2 cellular contexts compared by ENCODE assay signal in the genomic region with DNA sequence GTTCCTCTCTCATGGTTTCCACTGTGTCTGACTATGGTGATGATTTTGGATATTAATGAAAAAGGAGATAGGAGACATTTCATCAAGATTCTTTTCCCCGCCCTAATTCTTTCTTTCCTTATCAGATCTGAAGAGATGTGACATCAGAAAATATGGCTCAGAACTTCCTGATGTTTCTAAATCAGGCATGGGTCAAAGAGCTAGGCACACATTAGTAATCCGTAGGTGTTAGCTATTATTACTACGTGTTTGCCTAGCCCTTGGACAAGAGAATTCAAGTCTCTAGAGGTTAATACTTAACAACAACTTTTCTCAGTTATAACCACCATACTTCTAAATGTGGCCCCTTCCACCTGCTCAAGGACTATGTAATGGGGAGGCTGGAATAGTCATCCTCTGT.
TF ChIP-seq lines count a peak whose summit lies in the region.

No MANE protein-coding gene starts in this region.

TF ChIP-seq in A549, 52 proteins besides CTCF, POLR2A, EP300 and RAD21:
- TF ChIP-seq POLR2AphosphoS2 (conservative IDR thresholded peaks at IDR 0.05; ENCODE audit: low read length) = no peak
- TF ChIP-seq CEBPB (IDR thresholded peaks at IDR 0.05) = no peak
- TF ChIP-seq HOXB5 (CRISPR knock-in tag; IDR thresholded peaks at IDR 0.05) = no peak
- TF ChIP-seq USF2 (IDR thresholded peaks at IDR 0.05) = no peak
- no peak for TF ChIP-seq HOXB13 (CRISPR knock-in tag; IDR thresholded peaks at IDR 0.05; ENCODE audit: low read depth)
- no peak for TF ChIP-seq RFX5 (IDR thresholded peaks at IDR 0.05)
- TF ChIP-seq, protein P1, sequence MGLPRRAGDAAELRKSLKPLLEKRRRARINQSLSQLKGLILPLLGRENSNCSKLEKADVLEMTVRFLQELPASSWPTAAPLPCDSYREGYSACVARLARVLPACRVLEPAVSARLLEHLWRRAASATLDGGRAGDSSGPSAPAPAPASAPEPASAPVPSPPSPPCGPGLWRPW (IDR thresholded peaks at IDR 0.05) = no peak
- no peak for TF ChIP-seq MYC (IDR thresholded peaks at IDR 0.05; ENCODE audit: borderline replicate concordance, low read length)
- TF ChIP-seq RCOR1 (IDR thresholded peaks at IDR 0.05; ENCODE audit: low read depth, low read length) = no peak
- no peak for TF ChIP-seq NPAS2 (CRISPR knock-in tag; IDR thresholded peaks at IDR 0.05; ENCODE audit: borderline replicate concordance)
- no peak for TF ChIP-seq ATOH8 (CRISPR knock-in tag; IDR thresholded peaks at IDR 0.05; ENCODE audit: low read depth)
- no peak for TF ChIP-seq CHD2 (IDR thresholded peaks at IDR 0.05; ENCODE audit: low read length, partially characterized antibody)
- TF ChIP-seq ZC3H11A (IDR thresholded peaks at IDR 0.05) = no peak
- no peak for TF ChIP-seq ZNF302 (CRISPR knock-in tag; IDR thresholded peaks at IDR 0.05)
- TF ChIP-seq, protein P2, sequence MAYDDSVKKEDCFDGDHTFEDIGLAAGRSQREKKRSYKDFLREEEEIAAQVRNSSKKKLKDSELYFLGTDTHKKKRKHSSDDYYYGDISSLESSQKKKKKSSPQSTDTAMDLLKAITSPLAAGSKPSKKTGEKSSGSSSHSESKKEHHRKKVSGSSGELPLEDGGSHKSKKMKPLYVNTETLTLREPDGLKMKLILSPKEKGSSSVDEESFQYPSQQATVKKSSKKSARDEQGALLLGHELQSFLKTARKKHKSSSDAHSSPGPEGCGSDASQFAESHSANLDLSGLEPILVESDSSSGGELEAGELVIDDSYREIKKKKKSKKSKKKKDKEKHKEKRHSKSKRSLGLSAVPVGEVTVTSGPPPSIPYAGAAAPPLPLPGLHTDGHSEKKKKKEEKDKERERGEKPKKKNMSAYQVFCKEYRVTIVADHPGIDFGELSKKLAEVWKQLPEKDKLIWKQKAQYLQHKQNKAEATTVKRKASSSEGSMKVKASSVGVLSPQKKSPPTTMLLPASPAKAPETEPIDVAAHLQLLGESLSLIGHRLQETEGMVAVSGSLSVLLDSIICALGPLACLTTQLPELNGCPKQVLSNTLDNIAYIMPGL (CRISPR knock-in tag; IDR thresholded peaks at IDR 0.05; ENCODE audit: borderline replicate concordance) = no peak
- TF ChIP-seq CBX8 (IDR thresholded peaks at IDR 0.05) = no peak
- TF ChIP-seq TP53 (CRISPR knock-in tag; IDR thresholded peaks at IDR 0.05) = no peak

TF ChIP-seq in GM12878, 131 proteins besides CTCF, POLR2A, EP300 and RAD21:
- TF ChIP-seq ZNF622 (IDR thresholded peaks at IDR 0.05) (no peak), ZNF207 (IDR thresholded peaks at IDR 0.05; ENCODE audit: borderline replicate concordance) (no peak), NR2F1 (conservative IDR thresholded peaks at IDR 0.05) (peak; percentile 59), REST (IDR thresholded peaks at IDR 0.05; ENCODE audit: low read depth, low read length) (no peak), KLF5 (IDR thresholded peaks at IDR 0.05; ENCODE audit: partially characterized antibody) (no peak), IKZF1 (conservative IDR thresholded peaks at IDR 0.05) (peak; percentile 40), CHD4 (IDR thresholded peaks at IDR 0.05) (no peak), MEF2B (IDR thresholded peaks at IDR 0.05; ENCODE audit: partially characterized antibody, poor library complexity, severe bottlenecking) (peak; percentile 53), BHLHE40 (IDR thresholded peaks at IDR 0.05; ENCODE audit: borderline replicate concordance in 1 of 2, low read depth in 2 of 2, low read length in 1 of 2) (0 out of 4 replicates have a peak, but pooled peaks of 1 of the 2 experiments have one; percentile 14), TARDBP (IDR thresholded peaks at IDR 0.05; ENCODE audit: borderline replicate concordance) (no peak), BACH1 (IDR thresholded peaks at IDR 0.05; ENCODE audit: borderline replicate concordance) (no peak), PBX3 (IDR thresholded peaks at IDR 0.05; ENCODE audit: insufficient replicate concordance, low read depth, low read length) (no peak), IKZF2 (IDR thresholded peaks at IDR 0.05) (peak in 1 of 2 experiments; percentile 11; a peak in 2 of 4 replicates)
- TF ChIP-seq, protein P3, sequence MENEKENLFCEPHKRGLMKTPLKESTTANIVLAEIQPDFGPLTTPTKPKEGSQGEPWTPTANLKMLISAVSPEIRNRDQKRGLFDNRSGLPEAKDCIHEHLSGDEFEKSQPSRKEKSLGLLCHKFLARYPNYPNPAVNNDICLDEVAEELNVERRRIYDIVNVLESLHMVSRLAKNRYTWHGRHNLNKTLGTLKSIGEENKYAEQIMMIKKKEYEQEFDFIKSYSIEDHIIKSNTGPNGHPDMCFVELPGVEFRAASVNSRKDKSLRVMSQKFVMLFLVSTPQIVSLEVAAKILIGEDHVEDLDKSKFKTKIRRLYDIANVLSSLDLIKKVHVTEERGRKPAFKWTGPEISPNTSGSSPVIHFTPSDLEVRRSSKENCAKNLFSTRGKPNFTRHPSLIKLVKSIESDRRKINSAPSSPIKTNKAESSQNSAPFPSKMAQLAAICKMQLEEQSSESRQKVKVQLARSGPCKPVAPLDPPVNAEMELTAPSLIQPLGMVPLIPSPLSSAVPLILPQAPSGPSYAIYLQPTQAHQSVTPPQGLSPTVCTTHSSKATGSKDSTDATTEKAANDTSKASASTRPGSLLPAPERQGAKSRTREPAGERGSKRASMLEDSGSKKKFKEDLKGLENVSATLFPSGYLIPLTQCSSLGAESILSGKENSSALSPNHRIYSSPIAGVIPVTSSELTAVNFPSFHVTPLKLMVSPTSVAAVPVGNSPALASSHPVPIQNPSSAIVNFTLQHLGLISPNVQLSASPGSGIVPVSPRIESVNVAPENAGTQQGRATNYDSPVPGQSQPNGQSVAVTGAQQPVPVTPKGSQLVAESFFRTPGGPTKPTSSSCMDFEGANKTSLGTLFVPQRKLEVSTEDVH (IDR thresholded peaks at IDR 0.05; ENCODE audit: low read depth, partially characterized antibody) = no peak
